Comparison of ENCODE assay signal across 9 cellular contexts in genomic region chr11:77908835-77909234, GRCh38.
"Had no signal": no experiment of that assay in that cellular context is flagged by ENCODE, and none has a peak within 500 bp of the region (broad histone marks: within the 10 kb centered on the region; RNA-seq: fewer than 3 reads in every experiment).

No MANE protein-coding gene starts in this region.

- H3K4me1 Mint-ChIP-seq: H9, IgD-negative memory B cell had no signal

- H3K27ac ChIP-seq: GM23248, HL-60 had no signal

- H3K9me3 Mint-ChIP-seq: H9, HFFc6, IgD-negative memory B cell had no signal

- DNase-seq: GM23248, GOT3, H9, HCEC 1CT, HFFc6, KBM-7 had no signal

- H3K27ac Mint-ChIP-seq: H9, HFFc6, IgD-negative memory B cell had no signal

- H3K27me3 Mint-ChIP-seq: IgD-negative memory B cell had no signal

- H3K4me3 Mint-ChIP-seq: H9, HFFc6 had no signal

- H3K4me3 ChIP-seq: GM23248 had no signal

- FAIRE-seq: HepG2 had no signal
